23 cellular contexts compared by ENCODE assay signal in the genomic region with DNA sequence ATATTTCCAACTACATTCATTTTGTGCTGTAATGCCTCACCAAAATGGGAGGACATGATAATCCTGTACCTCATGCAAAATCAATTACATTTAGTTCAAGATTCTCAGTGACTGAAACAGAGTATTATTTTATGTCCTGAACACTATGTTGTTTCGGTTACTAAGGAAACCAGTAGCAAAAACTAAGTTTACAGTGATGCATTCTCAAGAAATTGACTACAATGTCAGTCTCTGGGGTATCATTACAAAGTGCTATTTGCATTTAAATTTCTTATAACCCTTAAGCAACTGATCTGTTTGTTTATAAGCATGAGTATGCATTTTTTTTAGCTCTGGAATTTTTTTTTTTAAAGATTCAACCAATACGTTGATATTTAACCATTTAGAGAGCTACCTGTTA.
"Had no signal": no experiment of that assay in that cellular context is flagged by ENCODE, and none has a peak within 500 bp of the region (broad histone marks: within the 10 kb centered on the region; RNA-seq: fewer than 3 reads in every experiment).

No MANE protein-coding gene starts in this region.

- ATAC-seq: HepG2 had no signal

- H3K9me3 ChIP-seq: SJSA1 had no signal

- H3K4me3 ChIP-seq: SJSA1, SK-N-MC had no signal

- H3K27ac ChIP-seq: SJSA1, SK-N-MC had no signal

- H3K27me3 ChIP-seq: SJSA1 had no signal

- H3K36me3 ChIP-seq: SJSA1 had no signal

- FAIRE-seq: HepG2, RCC 7860 had no signal

- DNase-seq: IMR-90, Karpas-422, KG1, MM.1S, NCI-H1092 treated with DMSO at 0.1 percent for 48 hours, NCI-H1436, NCI-H187, NCI-H2029, NCI-H2081 treated with DMSO at 0.1 percent for 48 hours, NCI-H2171, NCI-H226, NCI-H446, NCI-H510A, NCI-H524 treated with DMSO at 0.1 percent for 48 hours, NCI-H69, NCI-H774, Right ventricle myocardium superior, RPMI8226, SIG-M5 had no signal

- H3K4me1 ChIP-seq: SJSA1 had no signal
